ENCODE assay signal across 8 cellular contexts in the genomic region with DNA sequence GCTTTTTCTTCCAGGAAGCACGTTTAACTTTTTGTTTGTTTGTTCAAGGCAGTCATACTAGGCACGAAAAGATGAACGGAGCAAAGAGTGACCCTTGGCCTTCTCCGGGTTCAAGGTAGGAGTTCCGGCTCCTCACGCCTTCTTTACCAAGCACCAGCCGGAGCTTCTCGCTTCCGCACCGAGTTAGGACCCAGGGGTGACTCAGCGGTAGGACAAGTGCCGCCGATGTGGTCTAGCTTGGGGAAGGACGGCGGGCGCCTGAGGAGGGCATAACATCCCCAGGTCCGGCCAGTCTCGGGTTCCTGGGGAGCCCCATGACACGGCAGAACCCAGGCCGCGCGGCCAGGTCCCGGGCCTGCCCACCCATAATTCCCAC. TPM values are rescaled to one million over a fixed set of nuclear protein-coding genes. Genes with fewer than 3 reads are reported as not detected.
A peak's percentile ranks its signal among the peaks of the same experiment; 100 is the strongest.
DNase-seq lines count a peak whose midpoint lies in the region; ATAC-seq and TF ChIP-seq lines count a peak whose summit lies in the region.

No MANE protein-coding gene starts in this region.

- H3K4me3 ChIP-seq in AG10803 (ENCODE audit: low read length): peak overlapping the region; percentile 96
- peak overlapping the region; percentile 65 for H3K4me3 ChIP-seq in SJSA1
- H3K4me3 ChIP-seq in iPS-18c (ENCODE audit: insufficient read depth, low read depth, low read length): peak overlapping the region; percentile 92

- H3K9me3 ChIP-seq in SJSA1 (replicated peaks) (no peaks in the 10 kb centered on the region), iPS-18c (ENCODE audit: control insufficient read depth, insufficient read depth, low read length) (no peaks in the 10 kb centered on the region)

- peak overlapping the region; percentile 58 for H3K27ac ChIP-seq in SJSA1

- H3K27me3 ChIP-seq in SJSA1 (replicated peaks): no peaks in the 10 kb centered on the region

- TF ChIP-seq CTCF in AG10803 (conservative IDR thresholded peaks at IDR 0.05; ENCODE audit: low read length): no peak

- H3K4me1 ChIP-seq in SJSA1 (replicated peaks): peaks cover 19% of the 10 kb centered on the region

- in situ Hi-C loops in KBM-7 (cut with MboI; ENCODE audit: low pct_unique_long_range_greater_than_20kb, low sequenced_read_pairs): no loop called here

- ATAC-seq in GM19025 (IDR thresholded peaks at IDR 0.05; ENCODE audit: low read depth, unreplicated experiment) (peak; percentile 15), HG03342 (IDR thresholded peaks at IDR 0.05; ENCODE audit: unreplicated experiment) (peak; percentile 32)

- peaks cover 35% of the 10 kb centered on the region for H3K36me3 ChIP-seq in SJSA1

- DNase-seq in AG10803 (ENCODE audit: low read depth) (peak; percentile 42), SJSA1 (ENCODE audit: low read depth in 1 of 2, low spot score in 2 of 2) (peak in 1 of 2 experiments; percentile 71), amniotic stem cell (lab: John Stamatoyannopoulos, UW) (peak; percentile 53), KBM-7 (no peak)
- peak; percentile 51 to 63 for DNase-seq in stimulated activated CD4-positive, alpha-beta T cell treated with anti-CD3 and anti-CD28 coated beads, Interleukin-15, amount 100 ng/mL, for 48 hours (ENCODE audit: low read depth in 2 of 2)

RNA-seq across cellular contexts. Expression of gene PSMA5, which starts 0.4 kb away (rescaled TPM):
- 104 and 107 TPM in 2 replicates for total RNA-seq in SJSA1 (2014; rRNA removed; shearing (Covaris generic))

RNA-seq across cellular contexts. Expression of gene SORT1, which starts 28.2 kb away (rescaled TPM):
- 7.7 and 11.2 TPM in 2 replicates for total RNA-seq in SJSA1 (2014; rRNA removed; shearing (Covaris generic))

RNA-seq across cellular contexts. Expression of gene SYPL2, which starts 40.5 kb away (rescaled TPM):
- total RNA-seq in SJSA1 (2014; rRNA removed; shearing (Covaris generic)): 0.11 TPM in 1 of 2 replicates, not detected in the other

RNA-seq across cellular contexts. Expression of gene ATXN7L2, which starts 57.8 kb away (rescaled TPM):
- total RNA-seq in SJSA1 (2014; rRNA removed; shearing (Covaris generic)): 4.1 and 5.7 TPM in 2 replicates
